Comparison of ENCODE assay signal across 12 cellular contexts in the genomic region with DNA sequence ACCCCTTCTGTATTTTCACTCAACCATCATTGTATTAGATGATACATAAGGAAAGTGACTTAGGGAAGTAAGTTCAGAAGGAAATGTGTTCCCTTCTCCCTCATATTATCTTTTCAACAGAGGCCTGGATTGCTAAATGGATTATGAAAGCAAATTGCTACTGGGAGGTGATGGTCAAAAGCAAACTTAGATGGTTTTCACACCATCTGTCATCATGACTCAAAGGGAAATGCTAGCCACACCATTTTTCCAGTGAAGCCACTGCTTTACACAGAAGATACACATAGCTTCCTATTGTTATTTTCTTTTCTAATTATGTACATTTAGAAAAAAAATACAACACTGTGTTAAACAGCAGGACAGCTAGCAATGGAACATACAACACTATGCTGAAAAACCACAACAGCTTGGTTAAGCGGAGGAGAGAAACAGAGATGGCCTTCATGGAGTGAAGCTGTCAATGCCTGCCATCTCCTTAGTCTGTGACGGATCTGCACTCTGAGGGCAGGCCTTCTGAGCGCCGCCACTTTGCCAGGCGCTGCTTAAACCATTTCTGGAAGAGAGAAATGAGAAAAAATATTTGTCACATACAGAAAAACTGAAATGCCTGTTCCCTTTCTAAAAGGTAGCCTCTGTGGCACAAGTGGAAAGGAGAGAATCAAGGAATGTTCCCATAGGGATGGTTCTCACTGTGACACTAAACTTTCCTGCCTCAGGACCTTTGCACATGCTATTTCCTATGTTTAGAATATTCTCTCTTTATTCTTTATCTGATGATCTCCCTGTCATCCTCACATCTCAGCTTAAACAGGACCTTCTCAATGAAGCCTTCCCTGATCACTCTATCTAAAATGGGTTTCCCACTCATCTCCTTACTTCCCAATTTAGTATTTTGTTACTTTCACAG. TPM values are rescaled to one million over a fixed set of nuclear protein-coding genes. Genes with fewer than 3 reads are reported as not detected.
A peak's percentile ranks its signal among the peaks of the same experiment; 100 is the strongest.
DNase-seq lines count a peak whose midpoint lies in the region; ATAC-seq and TF ChIP-seq lines count a peak whose summit lies in the region.
"Had no signal": no experiment of that assay in that cellular context is flagged by ENCODE, and none has a peak within 500 bp of the region (broad histone marks: within the 10 kb centered on the region; RNA-seq: fewer than 3 reads in every experiment).

No MANE protein-coding gene starts in this region.

- H3K9me3 ChIP-seq in uterus, result no peaks in the 10 kb centered on the region

- TF ChIP-seq CTCF in fibroblast of mammary gland (conservative IDR thresholded peaks at IDR 0.05; ENCODE audit: control insufficient read depth, insufficient read depth, low read depth, low read length) (no peak), uterus (IDR thresholded peaks at IDR 0.05) (no peak)

- peaks cover 14% of the 10 kb centered on the region for H3K9me3 Mint-ChIP-seq in activated T-helper 1 cell treated with anti-CD3 and anti-CD28 coated beads, Interleukin-12 subunit alpha, Interleukin-12 subunit beta, Interleukin-2, Interleukin-4 antibody, amounts not matched to agents 30 ng/mL and 10 ng/mL and 1 ng/mL, durations not matched to agents 14 hours and 24 hours and 36 hours

- no peaks in the 10 kb centered on the region for H3K36me3 ChIP-seq in uterus

- TF ChIP-seq POLR2A in uterus (IDR thresholded peaks at IDR 0.05), result no peak

- H3K27ac ChIP-seq in uterus, result no peak overlapping the region

- peak overlapping the region; percentile 50 for H3K4me3 Mint-ChIP-seq in activated T-helper 1 cell treated with anti-CD3 and anti-CD28 coated beads, Interleukin-12 subunit alpha, Interleukin-12 subunit beta, Interleukin-2, Interleukin-4 antibody, amounts not matched to agents 30 ng/mL and 10 ng/mL and 1 ng/mL, durations not matched to agents 14 hours and 24 hours and 36 hours
- H3K4me3 Mint-ChIP-seq: B cell had no signal

- ATAC-seq in HG02610 (IDR thresholded peaks at IDR 0.05; ENCODE audit: unreplicated experiment) (peak; percentile 47), GM18502 (IDR thresholded peaks at IDR 0.05; ENCODE audit: poor library complexity, unreplicated experiment) (no peak)
- ATAC-seq: esophagus mucosa had no signal

- peak overlapping the region; percentile 91 for H3K27ac Mint-ChIP-seq in activated T-helper 1 cell treated with anti-CD3 and anti-CD28 coated beads, Interleukin-12 subunit alpha, Interleukin-12 subunit beta, Interleukin-2, Interleukin-4 antibody, amounts not matched to agents 30 ng/mL and 10 ng/mL and 1 ng/mL, durations not matched to agents 14 hours and 24 hours and 36 hours
- H3K27ac Mint-ChIP-seq: B cell had no signal

- H3K4me1 Mint-ChIP-seq in activated T-helper 1 cell treated with anti-CD3 and anti-CD28 coated beads, Interleukin-12 subunit alpha, Interleukin-12 subunit beta, Interleukin-2, Interleukin-4 antibody, amounts not matched to agents 30 ng/mL and 10 ng/mL and 1 ng/mL, durations not matched to agents 14 hours and 24 hours and 36 hours (ENCODE audit: low read depth), result peaks cover 65% of the 10 kb centered on the region

- H3K36me3 Mint-ChIP-seq in activated T-helper 1 cell treated with anti-CD3 and anti-CD28 coated beads, Interleukin-12 subunit alpha, Interleukin-12 subunit beta, Interleukin-2, Interleukin-4 antibody, amounts not matched to agents 30 ng/mL and 10 ng/mL and 1 ng/mL, durations not matched to agents 14 hours and 24 hours and 36 hours (ENCODE audit: low read depth), result peaks cover 50% of the 10 kb centered on the region

- intact Hi-C loops in activated T-helper 1 cell treated with anti-CD3 and anti-CD28 coated beads, Interleukin-12 subunit alpha, Interleukin-12 subunit beta, Interleukin-2, Interleukin-4 antibody, amounts not matched to agents 30 ng/mL and 10 ng/mL and 1 ng/mL, durations not matched to agents 14 hours and 24 hours and 36 hours (cut with micrococcal nuclease), result loop anchor here (1.0 to 5.0 kb wide), 4 partner anchors 8 to 701 kb away; partner anchors contain the start of genes CEP135 and HOPX
- intact Hi-C loops in uterus (cut with DNase I; ENCODE audit: low total_unique reads), result no loop called here

- DNase-seq in CD1c-positive myeloid dendritic cell (ENCODE audit: extremely low spot score) (peak; percentile 58), fibroblast of mammary gland (ENCODE audit: low read depth) (peak; percentile 51), NCI-H526 treated with DMSO at 0.1 percent for 48 hours (lab: John Stamatoyannopoulos, UW) (no peak), uterus (no peak), foreskin melanocyte (no peak)
- no peak for DNase-seq in activated T-helper 1 cell treated with anti-CD3 and anti-CD28 coated beads, Interleukin-12 subunit alpha, Interleukin-12 subunit beta, Interleukin-2, Interleukin-4 antibody, amounts not matched to agents 30 ng/mL and 10 ng/mL and 1 ng/mL, durations not matched to agents 14 hours and 24 hours and 36 hours (ENCODE audit: low spot score)
- DNase-seq: activated effector memory CD4-positive, alpha-beta T cell treated with Interleukin-2 at 50 U/mL for 16 hours; DMS79 had no signal

- H3K27me3 Mint-ChIP-seq in activated T-helper 1 cell treated with anti-CD3 and anti-CD28 coated beads, Interleukin-12 subunit alpha, Interleukin-12 subunit beta, Interleukin-2, Interleukin-4 antibody, amounts not matched to agents 30 ng/mL and 10 ng/mL and 1 ng/mL, durations not matched to agents 14 hours and 24 hours and 36 hours (ENCODE audit: insufficient read depth), result peaks cover 2% of the 10 kb centered on the region
- H3K27me3 Mint-ChIP-seq: B cell had no signal

- no peaks in the 10 kb centered on the region for H3K4me1 ChIP-seq in uterus

- H3K4me3 ChIP-seq in fibroblast of mammary gland (ENCODE audit: control insufficient read depth, low read depth, low read length), result no peak overlapping the region
- H3K4me3 ChIP-seq in uterus, result no peak overlapping the region

- H3K27me3 ChIP-seq in uterus, result no peaks in the 10 kb centered on the region

RNA-seq across cellular contexts. Expression of gene HOPX, which starts 32.6 kb away (rescaled TPM):
- total RNA-seq in activated T-helper 1 cell treated with anti-CD3 and anti-CD28 coated beads, Interleukin-12 subunit alpha, Interleukin-12 subunit beta, Interleukin-2, Interleukin-4 antibody, amounts not matched to agents 30 ng/mL and 10 ng/mL and 1 ng/mL, durations not matched to agents 14 hours and 24 hours and 36 hours, result 121 and 128 TPM in 2 replicates
- 10 to 100 TPM in 2 of 4 donors, 1 to 10 TPM in 2; 6.0 to 37.4 (median 17.4) TPM for total RNA-seq in uterus

Comparison
In these comparisons a context has a peak if more than half of its experiments do, and no peak if none do; other contexts are left out.
1. DNase-seq: peak in CD1c-positive myeloid dendritic cell (single experiment) and fibroblast of mammary gland (single experiment); none in activated T-helper 1 cell treated with anti-CD3 and anti-CD28 coated beads, Interleukin-12 subunit alpha, Interleukin-12 subunit beta, Interleukin-2, Interleukin-4 antibody, amounts not matched to agents 30 ng/mL and 10 ng/mL and 1 ng/mL, durations not matched to agents 14 hours and 24 hours and 36 hours (single experiment), NCI-H526 treated with DMSO at 0.1 percent for 48 hours (single experiment), uterus (0 of 2) and foreskin melanocyte (single experiment).